Comparison of ENCODE assay signal across 8 cellular contexts in genomic region chr1:101357444-101357986, GRCh38.
DNase-seq lines count a peak whose midpoint lies in the region; ATAC-seq and TF ChIP-seq lines count a peak whose summit lies in the region.

No MANE protein-coding gene starts in this region.

- peaks cover 32% of the 10 kb centered on the region for H3K27me3 Mint-ChIP-seq in Calu3 (ENCODE audit: unreplicated experiment)
- H3K27me3 Mint-ChIP-seq in activated CD8-positive, alpha-beta T cell treated with anti-CD3 and anti-CD28 coated beads, Interleukin-2, amount 10 ng/mL, durations not matched to agents 7 days and 5 days (ENCODE audit: low read depth) = peaks cover 5% of the 10 kb centered on the region
- H3K27me3 Mint-ChIP-seq in effector memory CD8-positive, alpha-beta T cell = no peaks in the 10 kb centered on the region
- no peaks in the 10 kb centered on the region for H3K27me3 Mint-ChIP-seq in stimulated activated memory B cell treated with anti-CD40 and anti-IgM and Interleukin-4, amounts not matched to agents 10 μg/mL and 1 μg/mL and 100 μg/mL, for 72 hours

- no peak overlapping the region for H3K4me3 Mint-ChIP-seq in Calu3 (ENCODE audit: low read depth, unreplicated experiment)
- H3K4me3 Mint-ChIP-seq in activated CD8-positive, alpha-beta T cell treated with anti-CD3 and anti-CD28 coated beads, Interleukin-2, amount 10 ng/mL, durations not matched to agents 7 days and 5 days = no peak overlapping the region
- H3K4me3 Mint-ChIP-seq in effector memory CD8-positive, alpha-beta T cell = peak overlapping the region in 1 of 2 donors; percentile 24
- peak overlapping the region; percentile 5 for H3K4me3 Mint-ChIP-seq in stimulated activated memory B cell treated with anti-CD40 and anti-IgM and Interleukin-4, amounts not matched to agents 10 μg/mL and 1 μg/mL and 100 μg/mL, for 72 hours

- H3K4me1 Mint-ChIP-seq in Calu3 (ENCODE audit: low read depth, unreplicated experiment) = no peaks in the 10 kb centered on the region
- peaks cover 8% of the 10 kb centered on the region for H3K4me1 Mint-ChIP-seq in activated CD8-positive, alpha-beta T cell treated with anti-CD3 and anti-CD28 coated beads, Interleukin-2, amount 10 ng/mL, durations not matched to agents 7 days and 5 days (ENCODE audit: low read depth)
- H3K4me1 Mint-ChIP-seq in effector memory CD8-positive, alpha-beta T cell (ENCODE audit: low read depth in 2 of 2) = peaks cover 7 to 13% of the 10 kb centered on the region in 2 donors
- H3K4me1 Mint-ChIP-seq in stimulated activated memory B cell treated with anti-CD40 and anti-IgM and Interleukin-4, amounts not matched to agents 10 μg/mL and 1 μg/mL and 100 μg/mL, for 72 hours = peaks cover 12% of the 10 kb centered on the region

- intact Hi-C loops in Calu3 (cut with micrococcal nuclease; ENCODE audit: unreplicated experiment) = loop anchor here (1.0 to 5.0 kb wide), 2 partner anchors 48 to 435 kb away; no protein-coding TSS in a partner anchor

- H3K9me3 Mint-ChIP-seq in Calu3 (ENCODE audit: low read depth, unreplicated experiment) = no peaks in the 10 kb centered on the region
- no peaks in the 10 kb centered on the region for H3K9me3 Mint-ChIP-seq in activated CD8-positive, alpha-beta T cell treated with anti-CD3 and anti-CD28 coated beads, Interleukin-2, amount 10 ng/mL, durations not matched to agents 7 days and 5 days (ENCODE audit: insufficient read depth)
- H3K9me3 Mint-ChIP-seq in effector memory CD8-positive, alpha-beta T cell = no peaks in the 10 kb centered on the region
- no peaks in the 10 kb centered on the region for H3K9me3 Mint-ChIP-seq in stimulated activated memory B cell treated with anti-CD40 and anti-IgM and Interleukin-4, amounts not matched to agents 10 μg/mL and 1 μg/mL and 100 μg/mL, for 72 hours

- peak; percentile 56 for TF ChIP-seq CTCF in Calu3 (IDR thresholded peaks at IDR 0.05; ENCODE audit: unreplicated experiment)

- ATAC-seq in GM19463 (IDR thresholded peaks at IDR 0.05; ENCODE audit: unreplicated experiment) (peak; percentile 98), HG03558 (IDR thresholded peaks at IDR 0.05; ENCODE audit: extremely low read depth, unreplicated experiment) (peak; percentile 94)
- peak; percentile 100 for ATAC-seq in activated CD8-positive, alpha-beta T cell treated with anti-CD3 and anti-CD28 coated beads, Interleukin-2, amount 10 ng/mL, durations not matched to agents 7 days and 5 days
- peak; percentile 100 for ATAC-seq in effector memory CD8-positive, alpha-beta T cell (replicated peaks)
- peak; percentile 95 for ATAC-seq in stimulated activated memory B cell treated with anti-CD40 and anti-IgM and Interleukin-4, amounts not matched to agents 10 μg/mL and 1 μg/mL and 100 μg/mL, for 72 hours

- CTCF ChIA-PET in Calu3 (lab: Charles Lee) = interaction anchor here (0.6 to 2.3 kb wide), 3 partner anchors 47 to 1146 kb away, joined by 3 to 58 read pairs (median 4); no protein-coding TSS in a partner anchor
- CTCF ChIA-PET in activated CD8-positive, alpha-beta T cell treated with anti-CD3 and anti-CD28 coated beads, Interleukin-2, amount 10 ng/mL, durations not matched to agents 7 days and 5 days (lab: Charles Lee) = interaction anchor here (0.5 to 3.8 kb wide), 55 partner anchors 8 to 751 kb away, joined by 3 to 199 read pairs (median 5); no protein-coding TSS in a partner anchor

- H3K36me3 Mint-ChIP-seq in Calu3 (ENCODE audit: insufficient read depth, unreplicated experiment) = no peaks in the 10 kb centered on the region
- H3K36me3 Mint-ChIP-seq in activated CD8-positive, alpha-beta T cell treated with anti-CD3 and anti-CD28 coated beads, Interleukin-2, amount 10 ng/mL, durations not matched to agents 7 days and 5 days (ENCODE audit: low read depth) = no peaks in the 10 kb centered on the region
- peaks cover 7% of the 10 kb centered on the region for H3K36me3 Mint-ChIP-seq in effector memory CD8-positive, alpha-beta T cell (ENCODE audit: insufficient read depth)
- H3K36me3 Mint-ChIP-seq in stimulated activated memory B cell treated with anti-CD40 and anti-IgM and Interleukin-4, amounts not matched to agents 10 μg/mL and 1 μg/mL and 100 μg/mL, for 72 hours = peaks cover 1% of the 10 kb centered on the region

- no peak overlapping the region for H3K27ac Mint-ChIP-seq in Calu3 (ENCODE audit: unreplicated experiment)
- peak overlapping the region; percentile 60 for H3K27ac Mint-ChIP-seq in activated CD8-positive, alpha-beta T cell treated with anti-CD3 and anti-CD28 coated beads, Interleukin-2, amount 10 ng/mL, durations not matched to agents 7 days and 5 days
- peak overlapping the region; percentile 7 to 67 for H3K27ac Mint-ChIP-seq in effector memory CD8-positive, alpha-beta T cell
- no peak overlapping the region for H3K27ac Mint-ChIP-seq in stimulated activated memory B cell treated with anti-CD40 and anti-IgM and Interleukin-4, amounts not matched to agents 10 μg/mL and 1 μg/mL and 100 μg/mL, for 72 hours

- peak; percentile 61 for DNase-seq in Calu3
- DNase-seq in NCI-H774 (lab: John Stamatoyannopoulos, UW) = peak; percentile 63
- peak; percentile 85 for DNase-seq in activated CD8-positive, alpha-beta T cell treated with anti-CD3 and anti-CD28 coated beads, Interleukin-2, amount 10 ng/mL, durations not matched to agents 7 days and 5 days
- DNase-seq in effector memory CD8-positive, alpha-beta T cell = peak; percentile 76 to 85 (median 79)
- DNase-seq in midbrain (lab: John Stamatoyannopoulos, UW) = peak; percentile 84

- BruUV-seq in Calu3 (replicated peaks; lab: Mats Ljungman, UMichigan) = no TSS peak

- POLR2A ChIA-PET in activated CD8-positive, alpha-beta T cell treated with anti-CD3 and anti-CD28 coated beads, Interleukin-2, amount 10 ng/mL, durations not matched to agents 7 days and 5 days (lab: Charles Lee) = interaction anchor here (0.6 to 1.8 kb wide), 5 partner anchors 21 to 444 kb away, joined by 3 to 18 read pairs (median 5); no protein-coding TSS in a partner anchor

Comparison
In these comparisons a context has a peak if more than half of its experiments do, and no peak if none do; other contexts are left out.
1. Peak in every context shown above with its lines: DNase-seq and ATAC-seq.
2. H3K27ac Mint-ChIP-seq: peak in activated CD8-positive, alpha-beta T cell treated with anti-CD3 and anti-CD28 coated beads, Interleukin-2, amount 10 ng/mL, durations not matched to agents 7 days and 5 days (single experiment) and effector memory CD8-positive, alpha-beta T cell (2 of 2); none in Calu3 (single experiment) and stimulated activated memory B cell treated with anti-CD40 and anti-IgM and Interleukin-4, amounts not matched to agents 10 μg/mL and 1 μg/mL and 100 μg/mL, for 72 hours (single experiment).